In the genomic region with DNA sequence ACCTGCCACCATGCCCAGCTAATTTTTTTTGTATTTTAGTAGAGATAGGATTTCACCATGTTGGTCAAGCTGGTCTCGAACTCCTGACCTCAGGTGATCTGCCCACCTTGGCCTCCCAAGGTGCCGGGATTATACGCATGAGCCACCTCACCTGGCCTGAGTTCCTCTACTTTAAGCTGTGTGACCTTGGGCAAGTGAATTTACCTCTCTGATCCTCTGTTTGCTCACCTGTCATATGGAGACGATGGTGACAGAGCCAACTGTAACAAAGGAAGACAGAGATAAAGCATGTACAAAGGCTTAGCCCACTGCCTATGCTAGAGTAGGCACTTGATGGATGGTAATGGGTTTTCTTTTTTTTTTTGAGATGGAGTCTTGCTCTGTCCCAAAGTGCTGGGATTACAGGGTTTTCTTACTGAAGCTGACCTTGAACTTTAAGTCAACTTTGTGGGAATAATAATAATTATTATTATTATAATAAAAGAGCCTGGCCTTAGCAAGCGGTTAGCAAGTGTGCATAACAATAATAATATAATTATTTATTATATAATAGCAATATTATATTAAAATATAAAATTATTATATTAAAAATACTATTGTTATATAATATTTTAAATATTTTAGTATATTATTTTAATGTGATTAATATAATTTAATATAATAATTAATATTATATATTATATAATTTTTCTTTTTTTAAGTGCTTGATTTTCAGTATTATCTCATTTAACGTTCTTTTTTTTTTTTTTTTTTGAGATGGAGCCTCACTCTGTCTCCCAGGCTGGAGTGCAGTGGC, we compare ENCODE assay signal across 23 cellular contexts.
"Had no signal": no experiment of that assay in that cellular context is flagged by ENCODE, and none has a peak within 500 bp of the region (broad histone marks: within the 10 kb centered on the region; RNA-seq: fewer than 3 reads in every experiment).

No MANE protein-coding gene starts in this region.

- H3K4me1 ChIP-seq: ascending aorta, body of pancreas had no signal

- FAIRE-seq: bronchial epithelial cell had no signal

- H3K9me3 ChIP-seq: ascending aorta, body of pancreas had no signal

- DNase-seq: activated CD4-positive, alpha-beta memory T cell treated with anti-CD3 and anti-CD28 coated beads for 36 hours; activated CD4-positive, alpha-beta T cell treated with anti-CD3 and anti-CD28 coated beads, Interleukin-2, amount 10 ng/mL, durations not matched to agents 7 days and 5 days; activated CD4-positive, CD25-positive, alpha-beta regulatory T cell; activated CD8-positive, alpha-beta memory T cell treated with anti-CD3 and anti-CD28 coated beads for 24 hours; activated effector memory CD4-positive, alpha-beta T cell treated with anti-CD3 and anti-CD28 coated beads, Interleukin-2, amount 50 U/mL, for 16 hours; activated naive CD4-positive, alpha-beta T cell treated with Interleukin-2 at 50 U/mL for 16 hours; activated naive CD8-positive, alpha-beta T cell treated with anti-CD3 and anti-CD28 coated beads, Interleukin-2, amount 50 U/mL, for 24 hours; activated T-cell treated with anti-CD3 and anti-CD28 coated beads, Interleukin-2, amount 50 U/mL, for 4 hours; amniotic stem cell; body of pancreas; Kasumi-1; MV-4-11; NCI-H1092 treated with DMSO at 0.1 percent for 48 hours; NCI-H1417 treated with DMSO at 0.1 percent for 48 hours; NCI-H1694 treated with DMSO at 0.1 percent for 48 hours; NCI-H2029 treated with DMSO at 0.1 percent for 48 hours; NCI-H446; NCI-H524; PC-3; SHP77 treated with DMSO at 0.1 percent for 48 hours had no signal

- H3K27me3 ChIP-seq: ascending aorta, body of pancreas had no signal

- ATAC-seq: activated naive CD4-positive, alpha-beta T cell treated with anti-CD3 and anti-CD28 coated beads, Interleukin-2, amount 50 U/mL, for 72 hours; activated naive CD8-positive, alpha-beta T cell treated with anti-CD3 and anti-CD28 coated beads, Interleukin-2, amount 50 U/mL, for 24 hours; activated T-cell treated with anti-CD3 and anti-CD28 coated beads, Interleukin-2, amount 50 U/mL, for 4 hours; body of pancreas; PC-3 had no signal

- H3K4me3 ChIP-seq: ascending aorta, body of pancreas had no signal

- H3K36me3 ChIP-seq: ascending aorta had no signal

- H3K27ac ChIP-seq: ascending aorta, body of pancreas had no signal
